Comparison of ENCODE assay signal across 8 cellular contexts in genomic region chr12:89352242-89352491, GRCh38. TPM values are rescaled to one million over a fixed set of nuclear protein-coding genes. Genes with fewer than 3 reads are reported as not detected.
A peak's percentile ranks its signal among the peaks of the same experiment; 100 is the strongest.
DNase-seq lines count a peak whose midpoint lies in the region; ATAC-seq, FAIRE-seq and TF ChIP-seq lines count a peak whose summit lies in the region.

No MANE protein-coding gene starts in this region.

- peak overlapping the region; percentile 83 for H3K27ac ChIP-seq in endothelial cell of umbilical vein (ENCODE audit: insufficient read depth, low read depth, low read length)
- H3K27ac ChIP-seq in parathyroid adenoma: peak overlapping the region; percentile 100

- H3K9ac ChIP-seq in endothelial cell of umbilical vein (replicated peaks; ENCODE audit: extremely low read depth, insufficient read depth, low read length): peak overlapping the region; percentile 96
- H3K9ac ChIP-seq in parathyroid adenoma: peak overlapping the region; percentile 99

- H3K27me3 ChIP-seq in endothelial cell of umbilical vein (ENCODE audit: control insufficient read depth in 2 of 2, insufficient read depth in 2 of 2, low read length in 2 of 2): no peaks in the 10 kb centered on the region
- H3K27me3 ChIP-seq in parathyroid adenoma (ENCODE audit: control insufficient read depth, insufficient read depth, low read length): no peaks in the 10 kb centered on the region

- TF ChIP-seq CTCF in endothelial cell of umbilical vein (IDR thresholded peaks at IDR 0.05; ENCODE audit: extremely low read depth in 1 of 2, insufficient read depth in 1 of 2, low read depth in 1 of 2, low read length in 2 of 2) (no peak), parathyroid adenoma (IDR thresholded peaks at IDR 0.05) (no peak)

- no peak overlapping the region for H2AFZ ChIP-seq in endothelial cell of umbilical vein (ENCODE audit: low read depth, low read length)
- H2AFZ ChIP-seq in parathyroid adenoma: peak overlapping the region; percentile 27

- no peak for FAIRE-seq in endothelial cell of umbilical vein (lab: Jason Lieb, UNC)

- dilution Hi-C loops in endothelial cell of umbilical vein (cut with MboI; ENCODE audit: extremely low pct_ligation_motif_present, low sequenced_read_pairs): no loop called here

- H3K4me1 ChIP-seq in endothelial cell of umbilical vein (ENCODE audit: control insufficient read depth, extremely low read depth, insufficient read depth, low read length) (peaks cover 41% of the 10 kb centered on the region), parathyroid adenoma (peaks cover 28% of the 10 kb centered on the region)

- H3K36me3 ChIP-seq in endothelial cell of umbilical vein (ENCODE audit: control insufficient read depth in 2 of 2, extremely low read depth in 1 of 2, insufficient read depth in 2 of 2, low read length in 2 of 2): peaks cover 13 to 29% of the 10 kb centered on the region in 2 experiments
- no peaks in the 10 kb centered on the region for H3K36me3 ChIP-seq in parathyroid adenoma (ENCODE audit: control insufficient read depth, insufficient read depth, low read length)

- no TSS peak for BruUV-seq in endothelial cell of umbilical vein (replicated peaks; lab: Mats Ljungman, UMichigan)

- POLR2A ChIA-PET in endothelial cell of umbilical vein (lab: Charles Lee): interaction anchor here (0.6 to 3.0 kb wide), 15 partner anchors 17 to 335 kb away, joined by 3 to 34 read pairs (median 4); no protein-coding TSS in a partner anchor

- CTCF ChIA-PET in endothelial cell of umbilical vein (lab: Charles Lee): interaction anchor here (1.0 to 7.3 kb wide), 11 partner anchors 20 to 1589 kb away, joined by 3 to 163 read pairs (median 12); partner anchors contain the start of genes GALNT4 and POC1B

- no peaks in the 10 kb centered on the region for H3K9me3 ChIP-seq in endothelial cell of umbilical vein (replicated peaks; ENCODE audit: control insufficient read depth, insufficient read depth, low read length)
- H3K9me3 ChIP-seq in parathyroid adenoma (ENCODE audit: control insufficient read depth, low read length): no peaks in the 10 kb centered on the region

- intact Hi-C loops in endothelial cell of umbilical vein (cut with micrococcal nuclease): loop anchor here (1.0 to 5.0 kb wide), 8 partner anchors 17 to 455 kb away; partner anchors contain the start of gene GALNT4

- ATAC-seq in HG02970 (IDR thresholded peaks at IDR 0.05; ENCODE audit: low FRiP score, unreplicated experiment) (no peak), HG03108 (IDR thresholded peaks at IDR 0.05; ENCODE audit: unreplicated experiment) (no peak)

- H3K4me2 ChIP-seq in endothelial cell of umbilical vein (ENCODE audit: insufficient read depth, low read length) (no peak overlapping the region), parathyroid adenoma (ENCODE audit: low read length) (peak overlapping the region; percentile 98)

- H4K20me1 ChIP-seq in endothelial cell of umbilical vein (replicated peaks; ENCODE audit: control insufficient read depth, extremely low read depth, insufficient read depth, low read length): no peaks in the 10 kb centered on the region

- H3K4me3 ChIP-seq in GM08714 (ENCODE audit: low read length): peak overlapping the region; percentile 58; the same call in 1 of the 2 replicates
- peak overlapping the region; percentile 72 to 97 (median 90) for H3K4me3 ChIP-seq in endothelial cell of umbilical vein (replicated peaks in 1 of 3; ENCODE audit: insufficient read depth in 1 of 3, low read depth in 1 of 3, low read length in 3 of 3)
- peak overlapping the region; percentile 88 for H3K4me3 ChIP-seq in parathyroid adenoma (ENCODE audit: low read depth, low read length)

- DNase-seq in NCI-H774 (lab: John Stamatoyannopoulos, UW): peak; percentile 82
- no peak for DNase-seq in endothelial cell of umbilical vein (ENCODE audit: low read depth, low spot score)
- DNase-seq in activated CD4-positive, alpha-beta T cell treated with anti-CD3 and anti-CD28 coated beads for 48 hours: no peak
- DNase-seq in NCI-H524 (lab: John Stamatoyannopoulos, UW): no peak

- no peaks in the 10 kb centered on the region for H3K9me1 ChIP-seq in endothelial cell of umbilical vein (replicated peaks; ENCODE audit: control insufficient read depth, extremely low read depth, insufficient read depth, low read length)

- TF ChIP-seq POLR2A in endothelial cell of umbilical vein (IDR thresholded peaks at IDR 0.05; ENCODE audit: low read depth, low read length): peak; percentile 99

- peaks cover 50% of the 10 kb centered on the region for H3K79me2 ChIP-seq in endothelial cell of umbilical vein (ENCODE audit: control insufficient read depth, insufficient read depth, low read length)
- H3K79me2 ChIP-seq in parathyroid adenoma: peaks cover 49% of the 10 kb centered on the region

TF ChIP-seq in endothelial cell of umbilical vein, 7 proteins besides CTCF, POLR2A, EP300 and RAD21:
- peak; percentile 13 for TF ChIP-seq MAX (IDR thresholded peaks at IDR 0.05; ENCODE audit: insufficient read depth, insufficient read length)
- TF ChIP-seq POLR2AphosphoS5 (IDR thresholded peaks at IDR 0.05; ENCODE audit: insufficient read depth, low read depth, low read length): peak; percentile 99
- no peak for TF ChIP-seq GATA2 (IDR thresholded peaks at IDR 0.05; ENCODE audit: insufficient read depth, insufficient read length, low read depth, low read length)
- no peak for TF ChIP-seq JUN (IDR thresholded peaks at IDR 0.05; ENCODE audit: borderline replicate concordance, insufficient read depth, insufficient read length, low read depth)
TF ChIP-seq in endothelial cell of umbilical vein: peak in this region for 2.

RNA-seq across cellular contexts. Expression of gene DUSP6, which starts 0.1 kb away (rescaled TPM):
- 148 and 200 TPM in 2 replicates for total RNA-seq in endothelial cell of umbilical vein
- polyA plus RNA-seq in endothelial cell of umbilical vein: 149 and 171 TPM in 2 replicates
- polyA plus RNA-seq in endothelial cell of umbilical vein (2011; cell fraction: cytosol; rRNA removed): 139 and 150 TPM in 2 replicates
- 438 and 510 TPM in 2 replicates for polyA plus RNA-seq in endothelial cell of umbilical vein (2011; cell fraction: nucleus; rRNA removed)
- polyA plus RNA-seq in endothelial cell of umbilical vein (2012): 142 and 205 TPM in 2 replicates
- 318 and 353 TPM in 2 replicates for polyA minus RNA-seq in endothelial cell of umbilical vein
- polyA minus RNA-seq in endothelial cell of umbilical vein (2011; cell fraction: cytosol; rRNA and poly(A)+ RNA removed): 2.6 TPM
- 428 and 523 TPM in 2 replicates for polyA minus RNA-seq in endothelial cell of umbilical vein (2011; cell fraction: nucleus; rRNA and poly(A)+ RNA removed)
